ENCODE assay signal across 14 cellular contexts in the genomic region with DNA sequence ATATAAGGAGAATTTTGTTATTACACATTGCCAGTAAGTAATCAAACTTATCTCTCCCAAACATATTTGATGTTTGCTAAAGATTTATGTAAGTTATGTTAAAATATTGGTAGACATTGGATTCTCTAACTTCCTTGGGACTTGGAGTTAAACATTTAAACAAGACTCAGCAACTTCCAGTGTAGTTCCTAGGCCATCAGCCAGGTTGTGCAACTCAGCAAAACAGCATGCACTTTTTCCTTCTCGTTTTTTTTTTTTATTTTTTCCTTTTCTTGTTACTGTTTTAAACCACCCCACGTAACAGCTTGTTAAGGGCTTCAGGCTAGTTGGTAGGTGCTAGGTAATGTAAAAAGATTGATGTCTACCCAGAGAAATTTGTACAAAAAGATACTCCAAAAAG.
DNase-seq lines count a peak whose midpoint lies in the region; ATAC-seq, FAIRE-seq and TF ChIP-seq lines count a peak whose summit lies in the region.
"Had no signal": no experiment of that assay in that cellular context is flagged by ENCODE, and none has a peak within 500 bp of the region (broad histone marks: within the 10 kb centered on the region; RNA-seq: fewer than 3 reads in every experiment).

No MANE protein-coding gene starts in this region.

- TF ChIP-seq CTCF in HepG2 (CRISPR knock-in tag; IDR thresholded peaks at IDR 0.05) (no peak), right lobe of liver (IDR thresholded peaks at IDR 0.05) (no peak)

- no peak for TF ChIP-seq POLR2A in HepG2 (IDR thresholded peaks at IDR 0.05; ENCODE audit: insufficient read depth in 1 of 2, low read depth in 2 of 2, low read length in 2 of 2)
- TF ChIP-seq POLR2A in right lobe of liver (IDR thresholded peaks at IDR 0.05) = no peak

- no peak overlapping the region for H2AFZ ChIP-seq in HepG2 (ENCODE audit: low read length)

- ATAC-seq in HepG2 (no peak), right lobe of liver (no peak), HG03378 (IDR thresholded peaks at IDR 0.05; ENCODE audit: unreplicated experiment) (no peak)
- ATAC-seq: activated CD8-positive, alpha-beta T cell treated with anti-CD3 and anti-CD28 coated beads, Interleukin-2, amount 10 ng/mL, durations not matched to agents 7 days and 5 days had no signal

- H3K4me3 ChIP-seq in HepG2 (replicated peaks in 1 of 3; ENCODE audit: insufficient read depth in 1 of 3, low read depth in 2 of 3, low read length in 3 of 3) (no peak overlapping the region), right lobe of liver (no peak overlapping the region)
- H3K4me3 ChIP-seq: colonic mucosa had no signal

- no peak overlapping the region for H3K4me3 Mint-ChIP-seq in activated naive CD8-positive, alpha-beta T cell treated with anti-CD3 and anti-CD28 coated beads for 36 hours
- H3K4me3 Mint-ChIP-seq: activated CD8-positive, alpha-beta T cell treated with anti-CD3 and anti-CD28 coated beads, Interleukin-2, amount 10 ng/mL, durations not matched to agents 7 days and 5 days; type B pancreatic cell had no signal

- H3K36me3 ChIP-seq in HepG2 (replicated peaks in 1 of 2; ENCODE audit: control insufficient read depth in 1 of 2, insufficient read depth in 2 of 2, low read length in 2 of 2) (no peaks in the 10 kb centered on the region), right lobe of liver (no peaks in the 10 kb centered on the region)
- H3K36me3 ChIP-seq: colonic mucosa had no signal

- in situ Hi-C loops in HepG2 (cut with HindIII; ENCODE audit: extremely low pct_ligation_motif_present, low pct_unique_long_range_greater_than_20kb) = no loop called here

- no peak overlapping the region for H3K4me2 ChIP-seq in HepG2 (ENCODE audit: low read depth, low read length)

- no peaks in the 10 kb centered on the region for H3K27me3 Mint-ChIP-seq in activated naive CD8-positive, alpha-beta T cell treated with anti-CD3 and anti-CD28 coated beads for 36 hours
- H3K27me3 Mint-ChIP-seq: type B pancreatic cell had no signal

- H3K36me3 Mint-ChIP-seq in activated naive CD8-positive, alpha-beta T cell treated with anti-CD3 and anti-CD28 coated beads for 36 hours = no peaks in the 10 kb centered on the region
- H3K36me3 Mint-ChIP-seq: type B pancreatic cell had no signal

- H4K20me1 ChIP-seq in HepG2 (ENCODE audit: insufficient read depth, low read length) = no peaks in the 10 kb centered on the region

- no peaks in the 10 kb centered on the region for H3K79me2 ChIP-seq in HepG2 (ENCODE audit: insufficient read depth, low read length)

- no peaks in the 10 kb centered on the region for H3K9me3 Mint-ChIP-seq in activated naive CD8-positive, alpha-beta T cell treated with anti-CD3 and anti-CD28 coated beads for 36 hours
- H3K9me3 Mint-ChIP-seq: type B pancreatic cell had no signal

- H3K4me1 ChIP-seq in HepG2 (ENCODE audit: insufficient read depth, low read length) (no peaks in the 10 kb centered on the region), right lobe of liver (no peaks in the 10 kb centered on the region)
- H3K4me1 ChIP-seq: colonic mucosa had no signal

- H3K4me1 Mint-ChIP-seq in activated naive CD8-positive, alpha-beta T cell treated with anti-CD3 and anti-CD28 coated beads for 36 hours = no peaks in the 10 kb centered on the region

- no peak for DNase-seq in HepG2 (ENCODE audit: low spot score)
- DNase-seq in right lobe of liver = no peak
- peak; percentile 2 for DNase-seq in dermis blood vessel endothelial cell
- peak; percentile 76 for DNase-seq in iris pigment epithelial cell (ENCODE audit: low read depth)
- DNase-seq in activated naive CD8-positive, alpha-beta T cell treated with anti-CD3 and anti-CD28 coated beads for 36 hours = no peak
- no peak for DNase-seq in activated naive CD4-positive, alpha-beta T cell treated with anti-CD3 and anti-CD28 coated beads, Interleukin-2, amount 50 U/mL, for 16 hours
- no peak for DNase-seq in cerebellum (ENCODE audit: low spot score)
- DNase-seq: activated CD8-positive, alpha-beta T cell treated with anti-CD3 and anti-CD28 coated beads, Interleukin-2, amount 10 ng/mL, durations not matched to agents 7 days and 5 days; activated naive CD4-positive, alpha-beta T cell; colonic mucosa; NCI-H2029; T1000 had no signal

- no peak for TF ChIP-seq RAD21 in HepG2 (CRISPR knock-in tag; IDR thresholded peaks at IDR 0.05)

- H3K9me3 ChIP-seq in HepG2 (ENCODE audit: low read length) = no peaks in the 10 kb centered on the region
- no peaks in the 10 kb centered on the region for H3K9me3 ChIP-seq in right lobe of liver
- H3K9me3 ChIP-seq: colonic mucosa had no signal

- POLR2A ChIA-PET in HepG2 (lab: Yijun Ruan, JAX) = no interaction called here

- no peak for TF ChIP-seq EP300 in HepG2 (IDR thresholded peaks at IDR 0.05; ENCODE audit: low read depth in 2 of 2, low read length in 2 of 2)
- TF ChIP-seq EP300 in HepG2 (CRISPR knock-in tag; IDR thresholded peaks at IDR 0.05; ENCODE audit: borderline replicate concordance) = no peak

- 1% methylated on average over 2 of the region's 2 CpGs for WGBS in HepG2 (ENCODE audit: low lambda C conversion rate)
- WGBS in right lobe of liver (ENCODE audit: insufficient coverage, low coverage, low lambda C conversion rate, missing lambda C conversion rate) = 11% methylated on average over 2 of the region's 2 CpGs

- H3K27ac ChIP-seq in HepG2 (ENCODE audit: extremely low read length, insufficient read depth, low read length) (no peak overlapping the region), right lobe of liver (no peak overlapping the region)
- H3K27ac ChIP-seq: colonic mucosa had no signal

- no peak for FAIRE-seq in HepG2 (lab: Jason Lieb, UNC)

- no peaks in the 10 kb centered on the region for H3K27me3 ChIP-seq in HepG2 (ENCODE audit: control insufficient read depth in 1 of 2, insufficient read depth in 2 of 2, low read length in 2 of 2)
- no peaks in the 10 kb centered on the region for H3K27me3 ChIP-seq in right lobe of liver
- H3K27me3 ChIP-seq: colonic mucosa had no signal

- BruUV-seq in HepG2 (replicated peaks; lab: Mats Ljungman, UMichigan) = no TSS peak

- CTCF ChIA-PET in HepG2 (lab: Yijun Ruan, JAX; ENCODE audit: low intra/inter-chr PET ratio, low total read pairs) = no interaction called here

- no peak overlapping the region for H3K27ac Mint-ChIP-seq in activated naive CD8-positive, alpha-beta T cell treated with anti-CD3 and anti-CD28 coated beads for 36 hours
- H3K27ac Mint-ChIP-seq: activated CD8-positive, alpha-beta T cell treated with anti-CD3 and anti-CD28 coated beads, Interleukin-2, amount 10 ng/mL, durations not matched to agents 7 days and 5 days; type B pancreatic cell had no signal

- no peak overlapping the region for H3K9ac ChIP-seq in HepG2 (ENCODE audit: insufficient read depth, low read depth, low read length)

- intact Hi-C loops in HepG2 (cut with micrococcal nuclease; ENCODE audit: unreplicated experiment) (no loop called here), right lobe of liver (cut with DNase I) (no loop called here)

TF ChIP-seq in HepG2, 621 proteins besides CTCF, POLR2A, EP300 and RAD21:
- TF ChIP-seq MAFF (IDR thresholded peaks at IDR 0.05; ENCODE audit: low read depth, low read length) (peak; percentile 49; the same call in 1 of the 2 replicates), KAT8 (CRISPR knock-in tag; IDR thresholded peaks at IDR 0.05) (no peak), MAFK (conservative IDR thresholded peaks at IDR 0.05 in 1 of 2, IDR thresholded peaks at IDR 0.05 in 1 of 2; ENCODE audit: low read length in 2 of 2) (peak in 1 of 2 experiments; percentile 57; a peak in 2 of 4 replicates)

Comparison
In these comparisons a context has a peak if more than half of its experiments do, and no peak if none do; other contexts are left out.
1. DNase-seq: peak in dermis blood vessel endothelial cell (single experiment) and iris pigment epithelial cell (single experiment); none in HepG2 (single experiment), right lobe of liver (0 of 3), activated naive CD8-positive, alpha-beta T cell treated with anti-CD3 and anti-CD28 coated beads for 36 hours (single experiment), activated naive CD4-positive, alpha-beta T cell treated with anti-CD3 and anti-CD28 coated beads, Interleukin-2, amount 50 U/mL, for 16 hours (single experiment) and cerebellum (single experiment).